2 cellular contexts compared by ENCODE assay signal in genomic region chr3:171333784-171334464, GRCh38.
TF ChIP-seq lines count a peak whose summit lies in the region.

No MANE protein-coding gene starts in this region.

TF ChIP-seq in GM23338, 12 proteins besides CTCF, POLR2A, EP300 and RAD21:
- TF ChIP-seq, protein P1, sequence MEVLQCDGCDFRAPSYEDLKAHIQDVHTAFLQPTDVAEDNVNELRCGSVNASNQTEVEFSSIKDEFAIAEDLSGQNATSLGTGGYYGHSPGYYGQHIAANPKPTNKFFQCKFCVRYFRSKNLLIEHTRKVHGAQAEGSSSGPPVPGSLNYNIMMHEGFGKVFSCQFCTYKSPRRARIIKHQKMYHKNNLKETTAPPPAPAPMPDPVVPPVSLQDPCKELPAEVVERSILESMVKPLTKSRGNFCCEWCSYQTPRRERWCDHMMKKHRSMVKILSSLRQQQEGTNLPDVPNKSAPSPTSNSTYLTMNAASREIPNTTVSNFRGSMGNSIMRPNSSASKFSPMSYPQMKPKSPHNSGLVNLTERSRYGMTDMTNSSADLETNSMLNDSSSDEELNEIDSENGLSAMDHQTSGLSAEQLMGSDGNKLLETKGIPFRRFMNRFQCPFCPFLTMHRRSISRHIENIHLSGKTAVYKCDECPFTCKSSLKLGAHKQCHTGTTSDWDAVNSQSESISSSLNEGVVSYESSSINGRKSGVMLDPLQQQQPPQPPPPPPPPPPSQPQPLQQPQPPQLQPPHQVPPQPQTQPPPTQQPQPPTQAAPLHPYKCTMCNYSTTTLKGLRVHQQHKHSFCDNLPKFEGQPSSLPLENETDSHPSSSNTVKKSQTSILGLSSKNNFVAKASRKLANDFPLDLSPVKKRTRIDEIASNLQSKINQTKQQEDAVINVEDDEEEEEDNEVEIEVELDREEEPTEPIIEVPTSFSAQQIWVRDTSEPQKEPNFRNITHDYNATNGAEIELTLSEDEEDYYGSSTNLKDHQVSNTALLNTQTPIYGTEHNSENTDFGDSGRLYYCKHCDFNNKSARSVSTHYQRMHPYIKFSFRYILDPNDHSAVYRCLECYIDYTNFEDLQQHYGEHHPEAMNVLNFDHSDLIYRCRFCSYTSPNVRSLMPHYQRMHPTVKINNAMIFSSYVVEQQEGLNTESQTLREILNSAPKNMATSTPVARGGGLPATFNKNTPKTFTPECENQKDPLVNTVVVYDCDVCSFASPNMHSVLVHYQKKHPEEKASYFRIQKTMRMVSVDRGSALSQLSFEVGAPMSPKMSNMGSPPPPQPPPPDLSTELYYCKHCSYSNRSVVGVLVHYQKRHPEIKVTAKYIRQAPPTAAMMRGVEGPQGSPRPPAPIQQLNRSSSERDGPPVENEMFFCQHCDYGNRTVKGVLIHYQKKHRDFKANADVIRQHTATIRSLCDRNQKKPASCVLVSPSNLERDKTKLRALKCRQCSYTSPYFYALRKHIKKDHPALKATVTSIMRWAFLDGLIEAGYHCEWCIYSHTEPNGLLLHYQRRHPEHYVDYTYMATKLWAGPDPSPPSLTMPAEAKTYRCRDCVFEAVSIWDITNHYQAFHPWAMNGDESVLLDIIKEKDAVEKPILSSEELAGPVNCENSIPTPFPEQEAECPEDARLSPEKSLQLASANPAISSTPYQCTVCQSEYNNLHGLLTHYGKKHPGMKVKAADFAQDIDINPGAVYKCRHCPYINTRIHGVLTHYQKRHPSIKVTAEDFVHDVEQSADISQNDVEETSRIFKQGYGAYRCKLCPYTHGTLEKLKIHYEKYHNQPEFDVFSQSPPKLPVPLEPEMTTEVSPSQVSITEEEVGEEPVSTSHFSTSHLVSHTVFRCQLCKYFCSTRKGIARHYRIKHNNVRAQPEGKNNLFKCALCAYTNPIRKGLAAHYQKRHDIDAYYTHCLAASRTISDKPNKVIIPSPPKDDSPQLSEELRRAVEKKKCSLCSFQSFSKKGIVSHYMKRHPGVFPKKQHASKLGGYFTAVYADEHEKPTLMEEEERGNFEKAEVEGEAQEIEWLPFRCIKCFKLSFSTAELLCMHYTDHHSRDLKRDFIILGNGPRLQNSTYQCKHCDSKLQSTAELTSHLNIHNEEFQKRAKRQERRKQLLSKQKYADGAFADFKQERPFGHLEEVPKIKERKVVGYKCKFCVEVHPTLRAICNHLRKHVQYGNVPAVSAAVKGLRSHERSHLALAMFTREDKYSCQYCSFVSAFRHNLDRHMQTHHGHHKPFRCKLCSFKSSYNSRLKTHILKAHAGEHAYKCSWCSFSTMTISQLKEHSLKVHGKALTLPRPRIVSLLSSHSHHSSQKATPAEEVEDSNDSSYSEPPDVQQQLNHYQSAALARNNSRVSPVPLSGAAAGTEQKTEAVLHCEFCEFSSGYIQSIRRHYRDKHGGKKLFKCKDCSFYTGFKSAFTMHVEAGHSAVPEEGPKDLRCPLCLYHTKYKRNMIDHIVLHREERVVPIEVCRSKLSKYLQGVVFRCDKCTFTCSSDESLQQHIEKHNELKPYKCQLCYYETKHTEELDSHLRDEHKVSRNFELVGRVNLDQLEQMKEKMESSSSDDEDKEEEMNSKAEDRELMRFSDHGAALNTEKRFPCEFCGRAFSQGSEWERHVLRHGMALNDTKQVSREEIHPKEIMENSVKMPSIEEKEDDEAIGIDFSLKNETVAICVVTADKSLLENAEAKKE (CRISPR knock-in tag; IDR thresholded peaks at IDR 0.05), result no peak
- TF ChIP-seq EZH2phosphoT487 (IDR thresholded peaks at IDR 0.05; ENCODE audit: unreplicated experiment), result no peak
- no peak for TF ChIP-seq CREB1 (CRISPR knock-in tag; IDR thresholded peaks at IDR 0.05; ENCODE audit: low read depth)
- TF ChIP-seq STAT1 (IDR thresholded peaks at IDR 0.05; ENCODE audit: unreplicated experiment), result no peak
- no peak for TF ChIP-seq ETS1 (IDR thresholded peaks at IDR 0.05)
- no peak for TF ChIP-seq JUNB (IDR thresholded peaks at IDR 0.05; ENCODE audit: unreplicated experiment)
- TF ChIP-seq POLR2AphosphoS5 (IDR thresholded peaks at IDR 0.05; ENCODE audit: low read depth), result no peak
- TF ChIP-seq NANOG (IDR thresholded peaks at IDR 0.05; ENCODE audit: borderline replicate concordance), result no peak
- no peak for TF ChIP-seq EZH2 (IDR thresholded peaks at IDR 0.05; ENCODE audit: low read depth, unreplicated experiment)
- TF ChIP-seq REST (IDR thresholded peaks at IDR 0.05; ENCODE audit: unreplicated experiment), result no peak

TF ChIP-seq in K562, 482 proteins besides CTCF, POLR2A, EP300 and RAD21 (continued from another document and continues in another):
- TF ChIP-seq, protein P2, sequence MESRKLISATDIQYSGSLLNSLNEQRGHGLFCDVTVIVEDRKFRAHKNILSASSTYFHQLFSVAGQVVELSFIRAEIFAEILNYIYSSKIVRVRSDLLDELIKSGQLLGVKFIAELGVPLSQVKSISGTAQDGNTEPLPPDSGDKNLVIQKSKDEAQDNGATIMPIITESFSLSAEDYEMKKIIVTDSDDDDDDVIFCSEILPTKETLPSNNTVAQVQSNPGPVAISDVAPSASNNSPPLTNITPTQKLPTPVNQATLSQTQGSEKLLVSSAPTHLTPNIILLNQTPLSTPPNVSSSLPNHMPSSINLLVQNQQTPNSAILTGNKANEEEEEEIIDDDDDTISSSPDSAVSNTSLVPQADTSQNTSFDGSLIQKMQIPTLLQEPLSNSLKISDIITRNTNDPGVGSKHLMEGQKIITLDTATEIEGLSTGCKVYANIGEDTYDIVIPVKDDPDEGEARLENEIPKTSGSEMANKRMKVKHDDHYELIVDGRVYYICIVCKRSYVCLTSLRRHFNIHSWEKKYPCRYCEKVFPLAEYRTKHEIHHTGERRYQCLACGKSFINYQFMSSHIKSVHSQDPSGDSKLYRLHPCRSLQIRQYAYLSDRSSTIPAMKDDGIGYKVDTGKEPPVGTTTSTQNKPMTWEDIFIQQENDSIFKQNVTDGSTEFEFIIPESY (CRISPR knock-in tag; IDR thresholded peaks at IDR 0.05), result peak; percentile 39; the same call in 1 of the 2 replicates
- TF ChIP-seq FOXP1 (CRISPR knock-in tag; IDR thresholded peaks at IDR 0.05) (no peak), E2F6 (IDR thresholded peaks at IDR 0.05; ENCODE audit: borderline replicate concordance in 1 of 2, extremely low read depth in 1 of 2, insufficient read depth in 1 of 2, insufficient read length in 1 of 2, low read depth in 1 of 2, low read length in 1 of 2, poor library complexity in 1 of 2, severe bottlenecking in 1 of 2) (peak in 1 of 2 experiments; percentile 67), E4F1 (CRISPR knock-in tag; IDR thresholded peaks at IDR 0.05; ENCODE audit: borderline replicate concordance) (no peak), CTBP1 (IDR thresholded peaks at IDR 0.05; ENCODE audit: borderline replicate concordance) (0 out of 2 replicates have a peak, but pooled peaks have one; percentile 21), ZNF316 (IDR thresholded peaks at IDR 0.05) (peak; percentile 57), MGA (IDR thresholded peaks at IDR 0.05) (peak; percentile 50; the same call in 1 of the 2 replicates), MAFK (IDR thresholded peaks at IDR 0.05; ENCODE audit: low read length) (peak; percentile 20; the same call in 1 of the 2 replicates), NFE2 (IDR thresholded peaks at IDR 0.05; ENCODE audit: low read depth) (peak; percentile 83), L3MBTL2 (IDR thresholded peaks at IDR 0.05) (peak; percentile 47; the same call in 1 of the 2 replicates), MAFF (IDR thresholded peaks at IDR 0.05; ENCODE audit: low read length) (peak; percentile 29; the same call in 1 of the 2 replicates), ARID1B (IDR thresholded peaks at IDR 0.05) (peak; percentile 51; the same call in 1 of the 2 replicates), C11orf30 (IDR thresholded peaks at IDR 0.05; ENCODE audit: low read depth) (peak; percentile 43; the same call in 1 of the 2 replicates), DPF2 (IDR thresholded peaks at IDR 0.05) (peak; percentile 52)
- TF ChIP-seq, protein P3, sequence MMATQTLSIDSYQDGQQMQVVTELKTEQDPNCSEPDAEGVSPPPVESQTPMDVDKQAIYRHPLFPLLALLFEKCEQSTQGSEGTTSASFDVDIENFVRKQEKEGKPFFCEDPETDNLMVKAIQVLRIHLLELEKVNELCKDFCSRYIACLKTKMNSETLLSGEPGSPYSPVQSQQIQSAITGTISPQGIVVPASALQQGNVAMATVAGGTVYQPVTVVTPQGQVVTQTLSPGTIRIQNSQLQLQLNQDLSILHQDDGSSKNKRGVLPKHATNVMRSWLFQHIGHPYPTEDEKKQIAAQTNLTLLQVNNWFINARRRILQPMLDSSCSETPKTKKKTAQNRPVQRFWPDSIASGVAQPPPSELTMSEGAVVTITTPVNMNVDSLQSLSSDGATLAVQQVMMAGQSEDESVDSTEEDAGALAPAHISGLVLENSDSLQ (IDR thresholded peaks at IDR 0.05), result peak; percentile 64
